Comparison of ENCODE assay signal across 1 cellular context in the genomic region with DNA sequence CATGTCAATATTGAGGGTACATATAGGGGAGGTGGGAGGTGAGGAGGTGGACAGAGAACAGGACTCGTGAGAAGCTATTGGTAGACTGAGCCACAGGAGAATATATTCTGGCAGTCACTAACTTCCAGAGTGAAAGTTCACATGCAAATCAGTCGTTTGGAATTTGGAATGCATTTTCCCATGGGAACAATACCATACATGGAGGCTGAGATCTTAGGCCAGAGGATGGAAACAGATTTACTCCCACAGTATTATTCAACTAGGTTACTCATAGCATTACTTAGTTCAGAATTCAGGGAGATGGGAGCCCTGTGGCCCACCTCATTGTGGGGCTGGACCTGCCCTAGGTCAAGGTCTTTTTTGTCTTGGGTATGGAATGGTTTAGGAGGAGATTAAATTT.
TF ChIP-seq lines count a peak whose summit lies in the region.

No MANE protein-coding gene starts in this region.

TF ChIP-seq in HepG2, 621 proteins besides CTCF, POLR2A, EP300 and RAD21 (continued from another document):
- TF ChIP-seq, protein P1, sequence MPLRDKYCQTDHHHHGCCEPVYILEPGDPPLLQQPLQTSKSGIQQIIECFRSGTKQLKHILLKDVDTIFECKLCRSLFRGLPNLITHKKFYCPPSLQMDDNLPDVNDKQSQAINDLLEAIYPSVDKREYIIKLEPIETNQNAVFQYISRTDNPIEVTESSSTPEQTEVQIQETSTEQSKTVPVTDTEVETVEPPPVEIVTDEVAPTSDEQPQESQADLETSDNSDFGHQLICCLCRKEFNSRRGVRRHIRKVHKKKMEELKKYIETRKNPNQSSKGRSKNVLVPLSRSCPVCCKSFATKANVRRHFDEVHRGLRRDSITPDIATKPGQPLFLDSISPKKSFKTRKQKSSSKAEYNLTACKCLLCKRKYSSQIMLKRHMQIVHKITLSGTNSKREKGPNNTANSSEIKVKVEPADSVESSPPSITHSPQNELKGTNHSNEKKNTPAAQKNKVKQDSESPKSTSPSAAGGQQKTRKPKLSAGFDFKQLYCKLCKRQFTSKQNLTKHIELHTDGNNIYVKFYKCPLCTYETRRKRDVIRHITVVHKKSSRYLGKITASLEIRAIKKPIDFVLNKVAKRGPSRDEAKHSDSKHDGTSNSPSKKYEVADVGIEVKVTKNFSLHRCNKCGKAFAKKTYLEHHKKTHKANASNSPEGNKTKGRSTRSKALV (CRISPR knock-in tag; IDR thresholded peaks at IDR 0.05) = no peak
- TF ChIP-seq BRD4 (CRISPR knock-in tag; IDR thresholded peaks at IDR 0.05) (no peak), SP5 (CRISPR knock-in tag; IDR thresholded peaks at IDR 0.05; ENCODE audit: borderline replicate concordance, low read depth) (no peak), AGO1 (IDR thresholded peaks at IDR 0.05; ENCODE audit: low read depth, low read length, poor library complexity, severe bottlenecking) (no peak), FIP1L1 (IDR thresholded peaks at IDR 0.05; ENCODE audit: borderline replicate concordance, insufficient read depth, low read depth, low read length) (no peak), GTF3A (CRISPR knock-in tag; conservative IDR thresholded peaks at IDR 0.05) (no peak), ZNF792 (CRISPR knock-in tag; IDR thresholded peaks at IDR 0.05) (no peak), ZMYM2 (CRISPR knock-in tag; IDR thresholded peaks at IDR 0.05) (no peak), ZMYM3 (CRISPR knock-in tag; IDR thresholded peaks at IDR 0.05) (no peak), ZNF839 (CRISPR knock-in tag; IDR thresholded peaks at IDR 0.05; ENCODE audit: borderline replicate concordance) (no peak), ZNF558 (CRISPR knock-in tag; IDR thresholded peaks at IDR 0.05; ENCODE audit: borderline replicate concordance) (no peak), ZNF235 (CRISPR knock-in tag; IDR thresholded peaks at IDR 0.05; ENCODE audit: borderline replicate concordance) (no peak), SAP130 (CRISPR knock-in tag; IDR thresholded peaks at IDR 0.05; ENCODE audit: low read depth) (no peak), HDAC1 (CRISPR knock-in tag; IDR thresholded peaks at IDR 0.05) (no peak), TBX2 (CRISPR knock-in tag; IDR thresholded peaks at IDR 0.05; ENCODE audit: borderline replicate concordance) (no peak)
- TF ChIP-seq, protein P2, sequence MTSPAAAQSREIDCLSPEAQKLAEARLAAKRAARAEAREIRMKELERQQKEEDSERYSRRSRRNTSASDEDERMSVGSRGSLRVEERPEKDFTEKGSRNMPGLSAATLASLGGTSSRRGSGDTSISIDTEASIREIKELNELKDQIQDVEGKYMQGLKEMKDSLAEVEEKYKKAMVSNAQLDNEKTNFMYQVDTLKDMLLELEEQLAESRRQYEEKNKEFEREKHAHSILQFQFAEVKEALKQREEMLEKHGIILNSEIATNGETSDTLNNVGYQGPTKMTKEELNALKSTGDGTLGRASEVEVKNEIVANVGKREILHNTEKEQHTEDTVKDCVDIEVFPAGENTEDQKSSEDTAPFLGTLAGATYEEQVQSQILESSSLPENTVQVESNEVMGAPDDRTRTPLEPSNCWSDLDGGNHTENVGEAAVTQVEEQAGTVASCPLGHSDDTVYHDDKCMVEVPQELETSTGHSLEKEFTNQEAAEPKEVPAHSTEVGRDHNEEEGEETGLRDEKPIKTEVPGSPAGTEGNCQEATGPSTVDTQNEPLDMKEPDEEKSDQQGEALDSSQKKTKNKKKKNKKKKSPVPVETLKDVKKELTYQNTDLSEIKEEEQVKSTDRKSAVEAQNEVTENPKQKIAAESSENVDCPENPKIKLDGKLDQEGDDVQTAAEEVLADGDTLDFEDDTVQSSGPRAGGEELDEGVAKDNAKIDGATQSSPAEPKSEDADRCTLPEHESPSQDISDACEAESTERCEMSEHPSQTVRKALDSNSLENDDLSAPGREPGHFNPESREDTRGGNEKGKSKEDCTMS (CRISPR knock-in tag; conservative IDR thresholded peaks at IDR 0.05) = no peak
- TF ChIP-seq, protein P3, sequence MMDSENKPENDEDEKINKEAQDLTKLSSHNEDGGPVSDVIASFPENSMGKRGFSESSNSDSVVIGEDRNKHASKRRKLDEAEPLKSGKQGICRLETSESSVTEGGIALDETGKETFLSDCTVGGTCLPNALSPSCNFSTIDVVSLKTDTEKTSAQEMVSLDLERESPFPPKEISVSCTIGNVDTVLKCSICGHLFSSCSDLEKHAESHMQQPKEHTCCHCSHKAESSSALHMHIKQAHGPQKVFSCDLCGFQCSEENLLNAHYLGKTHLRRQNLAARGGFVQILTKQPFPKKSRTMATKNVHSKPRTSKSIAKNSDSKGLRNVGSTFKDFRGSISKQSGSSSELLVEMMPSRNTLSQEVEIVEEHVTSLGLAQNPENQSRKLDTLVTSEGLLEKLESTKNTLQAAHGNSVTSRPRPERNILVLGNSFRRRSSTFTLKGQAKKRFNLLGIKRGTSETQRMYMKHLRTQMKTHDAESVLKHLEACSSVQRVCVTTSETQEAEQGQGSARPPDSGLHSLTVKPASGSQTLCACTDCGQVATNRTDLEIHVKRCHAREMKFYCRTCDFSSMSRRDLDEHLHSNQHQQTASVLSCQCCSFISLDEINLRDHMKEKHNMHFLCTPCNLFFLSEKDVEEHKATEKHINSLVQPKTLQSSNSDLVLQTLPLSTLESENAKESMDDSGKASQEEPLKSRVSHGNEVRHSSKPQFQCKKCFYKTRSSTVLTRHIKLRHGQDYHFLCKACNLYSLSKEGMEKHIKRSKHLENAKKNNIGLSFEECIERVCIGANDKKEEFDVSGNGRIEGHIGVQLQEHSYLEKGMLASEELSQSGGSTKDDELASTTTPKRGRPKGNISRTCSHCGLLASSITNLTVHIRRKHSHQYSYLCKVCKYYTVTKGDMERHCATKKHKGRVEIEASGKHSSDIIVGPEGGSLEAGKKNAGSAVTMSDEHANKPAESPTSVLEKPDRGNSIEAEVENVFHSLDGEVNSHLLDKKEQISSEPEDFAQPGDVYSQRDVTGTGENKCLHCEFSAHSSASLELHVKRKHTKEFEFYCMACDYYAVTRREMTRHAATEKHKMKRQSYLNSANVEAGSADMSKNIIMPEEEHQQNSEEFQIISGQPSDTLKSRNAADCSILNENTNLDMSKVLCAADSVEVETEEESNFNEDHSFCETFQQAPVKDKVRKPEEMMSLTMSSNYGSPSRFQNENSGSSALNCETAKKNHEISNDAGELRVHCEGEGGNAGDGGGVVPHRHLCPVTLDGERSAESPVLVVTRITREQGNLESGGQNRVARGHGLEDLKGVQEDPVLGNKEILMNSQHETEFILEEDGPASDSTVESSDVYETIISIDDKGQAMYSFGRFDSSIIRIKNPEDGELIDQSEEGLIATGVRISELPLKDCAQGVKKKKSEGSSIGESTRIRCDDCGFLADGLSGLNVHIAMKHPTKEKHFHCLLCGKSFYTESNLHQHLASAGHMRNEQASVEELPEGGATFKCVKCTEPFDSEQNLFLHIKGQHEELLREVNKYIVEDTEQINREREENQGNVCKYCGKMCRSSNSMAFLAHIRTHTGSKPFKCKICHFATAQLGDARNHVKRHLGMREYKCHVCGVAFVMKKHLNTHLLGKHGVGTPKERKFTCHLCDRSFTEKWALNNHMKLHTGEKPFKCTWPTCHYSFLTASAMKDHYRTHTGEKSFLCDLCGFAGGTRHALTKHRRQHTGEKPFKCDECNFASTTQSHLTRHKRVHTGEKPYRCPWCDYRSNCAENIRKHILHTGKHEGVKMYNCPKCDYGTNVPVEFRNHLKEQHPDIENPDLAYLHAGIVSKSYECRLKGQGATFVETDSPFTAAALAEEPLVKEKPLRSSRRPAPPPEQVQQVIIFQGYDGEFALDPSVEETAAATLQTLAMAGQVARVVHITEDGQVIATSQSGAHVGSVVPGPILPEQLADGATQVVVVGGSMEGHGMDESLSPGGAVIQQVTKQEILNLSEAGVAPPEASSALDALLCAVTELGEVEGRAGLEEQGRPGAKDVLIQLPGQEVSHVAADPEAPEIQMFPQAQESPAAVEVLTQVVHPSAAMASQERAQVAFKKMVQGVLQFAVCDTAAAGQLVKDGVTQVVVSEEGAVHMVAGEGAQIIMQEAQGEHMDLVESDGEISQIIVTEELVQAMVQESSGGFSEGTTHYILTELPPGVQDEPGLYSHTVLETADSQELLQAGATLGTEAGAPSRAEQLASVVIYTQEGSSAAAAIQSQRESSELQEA (CRISPR knock-in tag; IDR thresholded peaks at IDR 0.05; ENCODE audit: not compliant biosample characterization) = no peak
- TF ChIP-seq, protein P4, sequence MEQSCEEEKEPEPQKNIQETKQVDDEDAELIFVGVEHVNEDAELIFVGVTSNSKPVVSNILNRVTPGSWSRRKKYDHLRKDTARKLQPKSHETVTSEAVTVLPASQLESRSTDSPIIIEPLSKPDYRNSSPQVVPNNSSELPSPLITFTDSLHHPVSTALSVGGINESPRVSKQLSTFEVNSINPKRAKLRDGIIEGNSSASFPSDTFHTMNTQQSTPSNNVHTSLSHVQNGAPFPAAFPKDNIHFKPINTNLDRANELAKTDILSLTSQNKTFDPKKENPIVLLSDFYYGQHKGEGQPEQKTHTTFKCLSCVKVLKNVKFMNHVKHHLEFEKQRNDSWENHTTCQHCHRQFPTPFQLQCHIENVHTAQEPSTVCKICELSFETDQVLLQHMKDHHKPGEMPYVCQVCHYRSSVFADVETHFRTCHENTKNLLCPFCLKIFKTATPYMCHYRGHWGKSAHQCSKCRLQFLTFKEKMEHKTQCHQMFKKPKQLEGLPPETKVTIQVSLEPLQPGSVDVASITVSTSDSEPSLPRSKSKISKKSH (CRISPR knock-in tag; IDR thresholded peaks at IDR 0.05; ENCODE audit: borderline replicate concordance) = no peak
- TF ChIP-seq, protein P5, sequence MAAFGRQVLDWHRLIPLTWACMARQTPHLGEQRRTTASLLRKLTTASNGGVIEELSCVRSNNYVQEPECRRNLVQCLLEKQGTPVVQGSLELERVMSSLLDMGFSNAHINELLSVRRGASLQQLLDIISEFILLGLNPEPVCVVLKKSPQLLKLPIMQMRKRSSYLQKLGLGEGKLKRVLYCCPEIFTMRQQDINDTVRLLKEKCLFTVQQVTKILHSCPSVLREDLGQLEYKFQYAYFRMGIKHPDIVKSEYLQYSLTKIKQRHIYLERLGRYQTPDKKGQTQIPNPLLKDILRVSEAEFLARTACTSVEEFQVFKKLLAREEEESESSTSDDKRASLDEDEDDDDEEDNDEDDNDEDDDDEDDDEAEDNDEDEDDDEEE (CRISPR knock-in tag; IDR thresholded peaks at IDR 0.05) = no peak
